In the genomic region with DNA sequence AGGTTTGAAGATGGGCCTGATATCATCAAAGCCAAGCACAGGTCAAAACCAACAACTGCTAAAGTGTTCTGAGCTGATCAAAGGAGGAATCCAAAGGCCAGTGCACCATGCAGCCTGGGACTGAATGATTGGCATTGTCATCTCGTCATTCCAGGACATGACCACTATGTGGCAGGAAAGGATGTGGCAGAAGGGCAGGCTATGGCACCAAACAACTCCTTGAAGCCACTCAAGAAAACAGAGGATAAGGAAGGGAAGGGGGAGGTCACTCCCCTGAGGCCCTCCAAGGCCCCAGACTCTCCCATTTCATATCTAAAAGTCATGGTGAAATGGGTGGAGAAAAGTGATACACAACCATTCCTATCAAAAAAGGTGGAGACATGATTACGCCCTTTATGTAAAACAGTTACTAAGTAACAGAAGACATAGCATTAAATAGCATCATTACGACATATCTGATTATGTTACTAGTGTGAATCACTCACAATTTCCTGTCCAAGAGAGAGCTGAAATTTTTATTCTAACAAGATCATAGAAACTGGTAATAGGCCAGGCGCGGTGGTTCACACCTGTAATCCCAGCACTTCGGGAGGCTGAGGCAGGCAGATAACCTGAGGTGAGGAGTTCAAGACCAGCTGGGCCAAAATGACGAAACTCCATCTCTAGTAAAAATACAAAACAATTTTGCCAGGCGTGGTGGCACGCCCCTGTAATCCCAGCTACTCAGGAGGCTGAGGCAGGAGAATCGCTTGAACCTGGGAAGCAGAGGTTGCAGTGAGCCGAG, we compare ENCODE assay signal across 9 cellular contexts. TPM values are rescaled to one million over a fixed set of nuclear protein-coding genes. Genes with fewer than 3 reads are reported as not detected.
DNase-seq lines count a peak whose midpoint lies in the region; ATAC-seq, FAIRE-seq and TF ChIP-seq lines count a peak whose summit lies in the region.
"Had no signal": no experiment of that assay in that cellular context is flagged by ENCODE, and none has a peak within 500 bp of the region (broad histone marks: within the 10 kb centered on the region; RNA-seq: fewer than 3 reads in every experiment).

No MANE protein-coding gene starts in this region.

- peak in 3 of 8 donors; percentile 32 to 48 (median 39) for ATAC-seq in heart right ventricle

- peak; percentile 3 for DNase-seq in SKM-1 (lab: John Stamatoyannopoulos, UW; ENCODE audit: unreplicated experiment)
- no peak for DNase-seq in SKM-1 treated with dmso at 0.1 percent for 144 hours (lab: John Stamatoyannopoulos, UW; ENCODE audit: unreplicated experiment)
- peak; percentile 35 for DNase-seq in MG63
- peak; percentile 39 for DNase-seq in activated CD4-positive, alpha-beta memory T cell treated with anti-CD3 and anti-CD28 coated beads for 36 hours
- no peak for DNase-seq in heart right ventricle
- no peak for DNase-seq in GM12891 (ENCODE audit: insufficient read length, low spot score)
- no peak for DNase-seq in activated CD8-positive, alpha-beta memory T cell treated with anti-CD3 and anti-CD28 coated beads for 24 hours
- DNase-seq: activated naive CD8-positive, alpha-beta T cell treated with anti-CD3 and anti-CD28 coated beads, Interleukin-2, amount 10 ng/mL, durations not matched to agents 7 days and 5 days had no signal

- intact Hi-C loops in activated CD4-positive, alpha-beta memory T cell treated with anti-CD3 and anti-CD28 coated beads for 36 hours (cut with micrococcal nuclease), result loop anchor here (1.0 to 5.0 kb wide), 2 partner anchors 45 to 63 kb away; no protein-coding TSS in a partner anchor
- intact Hi-C loops in heart right ventricle (cut with DNase I), result loop anchor here in 3 of 10 donors (5.0 kb wide), 3 partner anchors 50 to 65 kb away; no protein-coding TSS in a partner anchor

- H3K4me1 ChIP-seq in heart right ventricle (peaks cover 1 to 53% (median 33%) of the 10 kb centered on the region in 9 donors), skeletal muscle tissue (ENCODE audit: control insufficient read depth in 3 of 3, insufficient read depth in 3 of 3, low read length in 3 of 3) (peaks cover 26 to 38% (median 33%) of the 10 kb centered on the region in 3 donors)

- no peaks in the 10 kb centered on the region for H3K9me3 ChIP-seq in MG63
- no peaks in the 10 kb centered on the region for H3K9me3 ChIP-seq in heart right ventricle
- no peaks in the 10 kb centered on the region for H3K9me3 ChIP-seq in skeletal muscle tissue (ENCODE audit: control insufficient read depth in 3 of 3, low read length in 3 of 3)

- POLR2A ChIA-PET in activated CD4-positive, alpha-beta memory T cell treated with anti-CD3 and anti-CD28 coated beads for 36 hours (lab: Charles Lee), result no interaction called here

- TF ChIP-seq CTCF in heart right ventricle (IDR thresholded peaks at IDR 0.05), result peak in 7 of 9 donors; percentile 27 to 55 (median 50)

- H3K27ac Mint-ChIP-seq in activated CD4-positive, alpha-beta memory T cell treated with anti-CD3 and anti-CD28 coated beads for 36 hours, result no peak overlapping the region
- H3K27ac Mint-ChIP-seq: activated naive CD8-positive, alpha-beta T cell treated with anti-CD3 and anti-CD28 coated beads, Interleukin-2, amount 10 ng/mL, durations not matched to agents 7 days and 5 days had no signal

- H3K27me3 ChIP-seq in MG63 (no peaks in the 10 kb centered on the region), heart right ventricle (no peaks in the 10 kb centered on the region), skeletal muscle tissue (ENCODE audit: control insufficient read depth in 3 of 3, insufficient read depth in 3 of 3, low read length in 3 of 3) (no peaks in the 10 kb centered on the region)

- no peaks in the 10 kb centered on the region for H3K36me3 Mint-ChIP-seq in activated CD4-positive, alpha-beta memory T cell treated with anti-CD3 and anti-CD28 coated beads for 36 hours
- H3K36me3 Mint-ChIP-seq: activated naive CD8-positive, alpha-beta T cell treated with anti-CD3 and anti-CD28 coated beads, Interleukin-2, amount 10 ng/mL, durations not matched to agents 7 days and 5 days had no signal

- no peak overlapping the region for H3K27ac ChIP-seq in heart right ventricle
- peak overlapping the region; percentile 49 for H3K27ac ChIP-seq in skeletal muscle tissue (ENCODE audit: low read depth, low read length)

- no peaks in the 10 kb centered on the region for H3K36me3 ChIP-seq in MG63
- H3K36me3 ChIP-seq in heart right ventricle, result no peaks in the 10 kb centered on the region
- no peaks in the 10 kb centered on the region for H3K36me3 ChIP-seq in skeletal muscle tissue (ENCODE audit: control insufficient read depth in 3 of 3, insufficient read depth in 3 of 3, low read length in 3 of 3)

- H3K27me3 Mint-ChIP-seq in activated CD4-positive, alpha-beta memory T cell treated with anti-CD3 and anti-CD28 coated beads for 36 hours, result no peaks in the 10 kb centered on the region

- no peaks in the 10 kb centered on the region for H3K9me3 Mint-ChIP-seq in activated CD4-positive, alpha-beta memory T cell treated with anti-CD3 and anti-CD28 coated beads for 36 hours
- H3K9me3 Mint-ChIP-seq: activated naive CD8-positive, alpha-beta T cell treated with anti-CD3 and anti-CD28 coated beads, Interleukin-2, amount 10 ng/mL, durations not matched to agents 7 days and 5 days had no signal

- no peak overlapping the region for H3K9ac ChIP-seq in skeletal muscle tissue (ENCODE audit: low read depth in 1 of 3, low read length in 3 of 3)

- CTCF ChIA-PET in activated CD4-positive, alpha-beta memory T cell treated with anti-CD3 and anti-CD28 coated beads for 36 hours (lab: Charles Lee), result interaction anchor here (0.5 to 1.8 kb wide), 5 partner anchors 42 to 84 kb away, joined by 3 to 9 read pairs (median 5); no protein-coding TSS in a partner anchor

- H3K4me3 ChIP-seq in MG63, result no peak overlapping the region
- H3K4me3 ChIP-seq in heart right ventricle, result no peak overlapping the region
- H3K4me3 ChIP-seq in skeletal muscle tissue (ENCODE audit: low read length in 3 of 3), result no peak overlapping the region

- TF ChIP-seq POLR2A in GM12891 (IDR thresholded peaks at IDR 0.05; ENCODE audit: low read depth, low read length), result no peak

- H3K4me1 Mint-ChIP-seq in activated CD4-positive, alpha-beta memory T cell treated with anti-CD3 and anti-CD28 coated beads for 36 hours (ENCODE audit: low read depth), result peaks cover 2% of the 10 kb centered on the region

- no peak overlapping the region for H3K4me3 Mint-ChIP-seq in activated CD4-positive, alpha-beta memory T cell treated with anti-CD3 and anti-CD28 coated beads for 36 hours
- H3K4me3 Mint-ChIP-seq: activated naive CD8-positive, alpha-beta T cell treated with anti-CD3 and anti-CD28 coated beads, Interleukin-2, amount 10 ng/mL, durations not matched to agents 7 days and 5 days had no signal

- 79 to 82% methylated on average over 11 of the region's 11 CpGs for WGBS in heart right ventricle, 2 donors

- no peak for FAIRE-seq in GM12891 (lab: Jason Lieb, UNC)

TF ChIP-seq in GM12891, 5 proteins besides CTCF, POLR2A, EP300 and RAD21:
- no peak for TF ChIP-seq POU2F2 (IDR thresholded peaks at IDR 0.05; ENCODE audit: low read depth, low read length)
- TF ChIP-seq POLR2AphosphoS5 (IDR thresholded peaks at IDR 0.05; ENCODE audit: low read depth, low read length), result no peak
- TF ChIP-seq SPI1 (IDR thresholded peaks at IDR 0.05; ENCODE audit: low read depth, low read length), result no peak
- no peak for TF ChIP-seq TAF1 (IDR thresholded peaks at IDR 0.05; ENCODE audit: low read depth, low read length)
- TF ChIP-seq PAX5 (IDR thresholded peaks at IDR 0.05; ENCODE audit: insufficient read depth, low read length, severe bottlenecking), result no peak
TF ChIP-seq in GM12891: peak in this region for 0.

RNA-seq across cellular contexts. Expression of gene AHNAK, which starts 49.3 kb away (rescaled TPM):
- 110 and 122 TPM in 2 replicates for total RNA-seq in MG63 (2014; rRNA removed; shearing (Covaris generic); ENCODE audit: low replicate concordance)
- 10 to 100 TPM; 83.7 to 85.2 TPM for total RNA-seq in activated CD4-positive, alpha-beta memory T cell treated with anti-CD3 and anti-CD28 coated beads for 36 hours
- total RNA-seq in heart right ventricle (100 to 1,000 TPM; 259 to 447 (median 386) TPM), skeletal muscle tissue (432 TPM)
- polyA plus RNA-seq in heart right ventricle, result 100 to 1,000 TPM; 101 to 113 TPM
- polyA plus RNA-seq in GM12891 (2012; ENCODE audit: low read depth, missing spikeins), result 1.8 TPM

Comparison
In these comparisons a context has a peak if more than half of its experiments do, and no peak if none do; other contexts are left out.
1. DNase-seq: peak in SKM-1 (single experiment), MG63 (single experiment) and activated CD4-positive, alpha-beta memory T cell treated with anti-CD3 and anti-CD28 coated beads for 36 hours (single experiment); none in SKM-1 treated with dmso at 0.1 percent for 144 hours (single experiment), heart right ventricle (0 of 2), GM12891 (single experiment) and activated CD8-positive, alpha-beta memory T cell treated with anti-CD3 and anti-CD28 coated beads for 24 hours (single experiment).